Comparison of ENCODE assay signal across 9 cellular contexts in genomic region chr16:23310744-23311143, GRCh38. TPM values are rescaled to one million over a fixed set of nuclear protein-coding genes. Genes with fewer than 3 reads are reported as not detected.
"Had no signal": no experiment of that assay in that cellular context is flagged by ENCODE, and none has a peak within 500 bp of the region (broad histone marks: within the 10 kb centered on the region; RNA-seq: fewer than 3 reads in every experiment).

No MANE protein-coding gene starts in this region.

- FAIRE-seq: G401.6, GM12878, GM12891, GM12892, GM18507, GM19239 had no signal

- DNase-seq: GDM1, GF-D8 had no signal

- H3K4me3 ChIP-seq: GM12878 had no signal

- ATAC-seq: GM12878 had no signal

RNA-seq across cellular contexts. Expression of gene SCNN1B, which starts 8.6 kb away (rescaled TPM):
- total RNA-seq: G401 had no signal
